In genomic region chr15:40044717-40045571, GRCh38 we compare ENCODE assay signal across 1 cellular context.
A peak's percentile ranks its signal among the peaks of the same experiment; 100 is the strongest.
TF ChIP-seq lines count a peak whose summit lies in the region.

No MANE protein-coding gene starts in this region.

TF ChIP-seq in HEK293, 187 proteins besides CTCF, POLR2A, EP300 and RAD21 (continued from another document):
- TF ChIP-seq ZBTB49 (tag by site-specific recombination; IDR thresholded peaks at IDR 0.05; ENCODE audit: low read depth) (no peak), ZFP37 (tag by site-specific recombination; IDR thresholded peaks at IDR 0.05) (no peak), KLF9 (tag by site-specific recombination; IDR thresholded peaks at IDR 0.05; ENCODE audit: low read depth) (peak; percentile 80), ZXDB (tag by site-specific recombination; IDR thresholded peaks at IDR 0.05) (0 out of 2 replicates have a peak, but pooled peaks have one; percentile 30), ZEB2 (tag by site-specific recombination; IDR thresholded peaks at IDR 0.05) (peak; percentile 40; the same call in 1 of the 2 replicates), ZNF600 (tag by site-specific recombination; IDR thresholded peaks at IDR 0.05) (0 out of 2 replicates have a peak, but pooled peaks have one; percentile 20), ZSCAN30 (tag by site-specific recombination; IDR thresholded peaks at IDR 0.05) (peak; percentile 54; the same call in 1 of the 2 replicates), WT1 (tag by site-specific recombination; IDR thresholded peaks at IDR 0.05) (0 out of 2 replicates have a peak, but pooled peaks have one; percentile 10), ZNF561 (tag by site-specific recombination; IDR thresholded peaks at IDR 0.05; ENCODE audit: borderline replicate concordance) (peak; percentile 84), SP3 (tag by site-specific recombination; IDR thresholded peaks at IDR 0.05) (peak; percentile 45; the same call in 1 of the 2 replicates), RBAK (tag by site-specific recombination; IDR thresholded peaks at IDR 0.05) (no peak), ZNF654 (tag by site-specific recombination; IDR thresholded peaks at IDR 0.05; ENCODE audit: low read depth) (peak; percentile 97), SCRT2 (tag by site-specific recombination; IDR thresholded peaks at IDR 0.05) (peak; percentile 69), KLF7 (tag by site-specific recombination; IDR thresholded peaks at IDR 0.05; ENCODE audit: borderline replicate concordance) (peak; percentile 64; the same call in 1 of the 2 replicates), ZNF23 (tag by site-specific recombination; IDR thresholded peaks at IDR 0.05; ENCODE audit: borderline replicate concordance) (no peak), ZNF837 (tag by site-specific recombination; IDR thresholded peaks at IDR 0.05) (no peak), BCL11A (tag by site-specific recombination; IDR thresholded peaks at IDR 0.05; ENCODE audit: low read depth) (0 out of 2 replicates have a peak, but pooled peaks have one; percentile 31), ZSCAN18 (tag by site-specific recombination; IDR thresholded peaks at IDR 0.05) (no peak), ZNF529 (tag by site-specific recombination; IDR thresholded peaks at IDR 0.05; ENCODE audit: insufficient replicate concordance) (no peak), ZNF707 (tag by site-specific recombination; IDR thresholded peaks at IDR 0.05) (no peak), KLF17 (tag by site-specific recombination; IDR thresholded peaks at IDR 0.05) (no peak; the same call in 1 of the 2 replicates), ZBTB17 (tag by site-specific recombination; IDR thresholded peaks at IDR 0.05) (peak; percentile 66), ZNF843 (tag by site-specific recombination; IDR thresholded peaks at IDR 0.05) (0 out of 2 replicates have a peak, but pooled peaks have one; percentile 48), HOXC10 (CRISPR knock-in tag; IDR thresholded peaks at IDR 0.05) (no peak), PRDM4 (tag by site-specific recombination; IDR thresholded peaks at IDR 0.05) (no peak), ZNF76 (tag by site-specific recombination; IDR thresholded peaks at IDR 0.05; ENCODE audit: borderline replicate concordance, low read depth) (peak; percentile 27; the same call in 1 of the 2 replicates), KLF1 (tag by site-specific recombination; IDR thresholded peaks at IDR 0.05) (peak; percentile 55), ZSCAN23 (tag by site-specific recombination; IDR thresholded peaks at IDR 0.05) (no peak), ZFP3 (tag by site-specific recombination; IDR thresholded peaks at IDR 0.05; ENCODE audit: low read depth) (no peak), ZNF239 (tag by site-specific recombination; IDR thresholded peaks at IDR 0.05) (no peak)
